28 cellular contexts compared by ENCODE assay signal in the genomic region with DNA sequence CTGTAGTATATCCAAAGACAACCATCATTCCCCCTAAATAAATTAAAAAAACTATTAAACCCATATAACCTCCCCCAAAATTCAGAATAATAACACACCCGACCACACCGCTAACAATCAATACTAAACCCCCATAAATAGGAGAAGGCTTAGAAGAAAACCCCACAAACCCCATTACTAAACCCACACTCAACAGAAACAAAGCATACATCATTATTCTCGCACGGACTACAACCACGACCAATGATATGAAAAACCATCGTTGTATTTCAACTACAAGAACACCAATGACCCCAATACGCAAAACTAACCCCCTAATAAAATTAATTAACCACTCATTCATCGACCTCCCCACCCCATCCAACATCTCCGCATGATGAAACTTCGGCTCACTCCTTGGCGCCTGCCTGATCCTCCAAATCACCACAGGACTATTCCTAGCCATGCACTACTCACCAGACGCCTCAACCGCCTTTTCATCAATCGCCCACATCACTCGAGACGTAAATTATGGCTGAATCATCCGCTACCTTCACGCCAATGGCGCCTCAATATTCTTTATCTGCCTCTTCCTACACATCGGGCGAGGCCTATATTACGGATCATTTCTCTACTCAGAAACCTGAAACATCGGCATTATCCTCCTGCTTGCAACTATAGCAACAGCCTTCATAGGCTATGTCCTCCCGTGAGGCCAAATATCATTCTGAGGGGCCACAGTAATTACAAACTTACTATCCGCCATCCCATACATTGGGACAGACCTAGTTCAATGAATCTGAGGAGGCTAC.
"Had no signal": no experiment of that assay in that cellular context is flagged by ENCODE, and none has a peak within 500 bp of the region (broad histone marks: within the 10 kb centered on the region; RNA-seq: fewer than 3 reads in every experiment).

No MANE protein-coding gene starts in this region.

- H3K4me3 ChIP-seq: pancreas, prostate gland, skin epidermis, smooth muscle cell, spleen, suprapubic skin, testis, tibial artery, transverse colon, upper lobe of right lung, uterus had no signal

- H3K4me2 ChIP-seq: smooth muscle cell had no signal

- ATAC-seq: naive thymus-derived CD8-positive, alpha-beta T cell; natural killer cell treated with Interleukin-12 subunit alpha and Interleukin-12 subunit beta and Interleukin-15 and Interleukin-18, amount 100 ng/mL, for 72 hours; pancreas; right cardiac atrium; sciatic nerve; stimulated activated memory B cell treated with anti-CD40 and anti-IgM and Interleukin-4, amounts not matched to agents 10 μg/mL and 1 μg/mL and 100 μg/mL, for 72 hours; stimulated activated naive CD8-positive, alpha-beta T cell treated with anti-CD3 and anti-CD28 coated beads, Interleukin-15, amount 100 ng/mL, for 72 hours; stimulated activated naive CD8-positive, alpha-beta T cell treated with anti-CD3 and anti-CD28 coated beads, Interleukin-15, Interleukin-2, amounts not matched to agents 100 U/mL and 50 U/mL, for 24 hours; upper lobe of right lung had no signal

- H3K9me3 ChIP-seq: neutrophil, pancreas, prostate gland, spleen, suprapubic skin, testis, tibial artery, transverse colon, upper lobe of right lung, uterus had no signal

- DNase-seq: naive thymus-derived CD8-positive, alpha-beta T cell; nephron progenitor cell; nucleus accumbens; pancreas; right cardiac atrium; spleen; stimulated activated CD4-positive, alpha-beta T cell treated with anti-CD3 and anti-CD28 coated beads, Interleukin-12 subunit alpha, Interleukin-12 subunit beta, amount 100 ng/mL, for 4 hours; stimulated activated CD4-positive, alpha-beta T cell treated with anti-CD3 and anti-CD28 coated beads, Interleukin-1b, Interleukin-23, amount 100 ng/mL, for 48 hours; stimulated activated CD4-positive, alpha-beta T cell treated with anti-CD3 and anti-CD28 coated beads, Interleukin-4, amount 100 ng/mL, for 1 hour; stimulated activated CD4-positive, alpha-beta T cell treated with anti-CD3 and anti-CD28 coated beads, Interleukin-4, amount 100 ng/mL, for 4 hours; stimulated activated CD8-positive, alpha-beta memory T cell treated with anti-CD3 and anti-CD28 coated beads, Interleukin-4, amount 100 ng/mL, for 48 hours; stimulated activated naive CD4-positive, alpha-beta T cell; stimulated activated naive CD8-positive, alpha-beta T cell treated with anti-CD3 and anti-CD28 coated beads, Interleukin-15, amount 100 ng/mL, for 72 hours; stimulated activated naive CD8-positive, alpha-beta T cell treated with anti-CD3 and anti-CD28 coated beads, Interleukin-15, Interleukin-2, amounts not matched to agents 100 U/mL and 50 U/mL, for 24 hours; substantia nigra; testis; tibial artery; transverse colon; upper lobe of right lung; uterus had no signal

- H3K27ac ChIP-seq: neutrophil, pancreas, prostate gland, skin epidermis, spleen, suprapubic skin, testis, tibial artery, transverse colon, upper lobe of right lung, uterus had no signal

- H3K27me3 ChIP-seq: neutrophil, pancreas, spleen, suprapubic skin, testis, tibial artery, transverse colon, upper lobe of right lung, uterus had no signal

- H3K36me3 ChIP-seq: neutrophil, pancreas, prostate gland, spleen, suprapubic skin, tibial artery, transverse colon, upper lobe of right lung, uterus had no signal

- H3K4me1 ChIP-seq: pancreas, prostate gland, spleen, suprapubic skin, testis, tibial artery, transverse colon, upper lobe of right lung, uterus had no signal

- FAIRE-seq: pancreas had no signal
